In genomic region chr7:24847754-24848153, GRCh38 we compare ENCODE assay signal across 24 cellular contexts.
"Had no signal": no experiment of that assay in that cellular context is flagged by ENCODE, and none has a peak within 500 bp of the region (broad histone marks: within the 10 kb centered on the region; RNA-seq: fewer than 3 reads in every experiment).

No MANE protein-coding gene starts in this region.

- ATAC-seq: activated T-helper 17 cell treated with anti-CD3 and anti-CD28 coated beads, Interleukin-2, amount 50 U/mL, for 72 hours; T-cell had no signal

- H3K4me2 ChIP-seq: PC-9 had no signal

- H3K27ac Mint-ChIP-seq: activated CD4-positive, alpha-beta memory T cell treated with anti-CD3 and anti-CD28 coated beads, Interleukin-2, amount 10 ng/mL, durations not matched to agents 7 days and 5 days; activated CD4-positive, alpha-beta T cell treated with anti-CD3 and anti-CD28 coated beads, Interleukin-2, amount 10 ng/mL, durations not matched to agents 7 days and 5 days; activated naive CD4-positive, alpha-beta T cell treated with anti-CD3 and anti-CD28 coated beads for 36 hours; activated naive CD8-positive, alpha-beta T cell; activated T-helper 17 cell treated with anti-CD3 and anti-CD28 coated beads, Interleukin-2, amount 50 U/mL, for 72 hours had no signal

- H3K9me3 Mint-ChIP-seq: activated CD4-positive, alpha-beta memory T cell treated with anti-CD3 and anti-CD28 coated beads, Interleukin-2, amount 10 ng/mL, durations not matched to agents 7 days and 5 days; activated CD4-positive, alpha-beta T cell treated with anti-CD3 and anti-CD28 coated beads, Interleukin-2, amount 10 ng/mL, durations not matched to agents 7 days and 5 days; activated naive CD4-positive, alpha-beta T cell treated with anti-CD3 and anti-CD28 coated beads for 36 hours; activated T-helper 17 cell treated with anti-CD3 and anti-CD28 coated beads, Interleukin-2, amount 50 U/mL, for 72 hours; brain; central memory CD8-positive, alpha-beta T cell; T-cell had no signal

- H3K4me3 Mint-ChIP-seq: activated CD4-positive, alpha-beta memory T cell treated with anti-CD3 and anti-CD28 coated beads, Interleukin-2, amount 10 ng/mL, durations not matched to agents 7 days and 5 days; activated CD4-positive, alpha-beta T cell treated with anti-CD3 and anti-CD28 coated beads, Interleukin-2, amount 10 ng/mL, durations not matched to agents 7 days and 5 days; activated naive CD4-positive, alpha-beta T cell treated with anti-CD3 and anti-CD28 coated beads for 36 hours; activated naive CD8-positive, alpha-beta T cell; activated T-helper 17 cell treated with anti-CD3 and anti-CD28 coated beads, Interleukin-2, amount 50 U/mL, for 72 hours; brain; central memory CD8-positive, alpha-beta T cell; T-cell had no signal

- H2AFZ ChIP-seq: PC-9 had no signal

- H3K4me3 ChIP-seq: PC-9 had no signal

- H3K36me3 Mint-ChIP-seq: brain had no signal

- DNase-seq: activated CD4-positive, alpha-beta memory T cell treated with anti-CD3 and anti-CD28 coated beads, Interleukin-2, amount 10 ng/mL, durations not matched to agents 7 days and 5 days; activated CD4-positive, alpha-beta T cell treated with anti-CD3 and anti-CD28 coated beads, Interleukin-2, amount 10 ng/mL, durations not matched to agents 7 days and 5 days; activated CD4-positive, CD25-positive, alpha-beta regulatory T cell; activated gamma-delta T cell; activated naive CD4-positive, alpha-beta T cell treated with anti-CD3 and anti-CD28 coated beads for 36 hours; activated T-cell treated with anti-CD3 and anti-CD28 coated beads for 4 hours; activated T-cell treated with anti-CD3 and anti-CD28 coated beads, Interleukin-2, amount 50 U/mL, for 48 hours; amygdala; NCI-H1092; NCI-H1436; NCI-H187; NCI-H2081; NCI-H510A treated with DMSO at 0.1 percent for 48 hours; NCI-H69; PC-9; SIG-M5; T-cell; T-helper 2 cell; T1000 had no signal

- H3K27ac ChIP-seq: PC-9, VCaP had no signal

- H3K27me3 Mint-ChIP-seq: activated CD4-positive, alpha-beta memory T cell treated with anti-CD3 and anti-CD28 coated beads, Interleukin-2, amount 10 ng/mL, durations not matched to agents 7 days and 5 days; activated CD4-positive, alpha-beta T cell treated with anti-CD3 and anti-CD28 coated beads, Interleukin-2, amount 10 ng/mL, durations not matched to agents 7 days and 5 days; activated naive CD8-positive, alpha-beta T cell; activated T-helper 17 cell treated with anti-CD3 and anti-CD28 coated beads, Interleukin-2, amount 50 U/mL, for 72 hours; brain; central memory CD8-positive, alpha-beta T cell; T-cell had no signal
